ENCODE assay signal across 22 cellular contexts in the genomic region with DNA sequence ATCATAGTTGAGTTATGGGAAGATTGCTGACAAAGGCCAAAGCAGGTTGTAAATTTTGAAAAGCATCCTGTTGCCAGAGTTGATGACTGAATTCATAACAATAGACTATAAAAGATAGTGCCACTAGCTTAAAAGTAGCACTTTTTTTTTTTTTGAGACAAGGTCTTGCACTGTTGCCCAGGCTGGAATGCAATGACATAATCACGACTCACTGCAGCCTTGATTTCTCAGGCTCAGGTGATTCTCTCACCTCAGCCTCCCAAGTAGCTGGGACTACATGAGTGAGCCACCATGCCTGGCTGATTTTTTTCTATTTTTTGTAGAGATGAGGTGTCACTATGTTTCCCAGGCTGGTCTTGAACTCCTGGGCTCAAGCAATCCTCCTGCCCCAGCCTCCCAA.
A peak's percentile ranks its signal among the peaks of the same experiment; 100 is the strongest.
DNase-seq lines count a peak whose midpoint lies in the region; ATAC-seq and TF ChIP-seq lines count a peak whose summit lies in the region.
"Had no signal": no experiment of that assay in that cellular context is flagged by ENCODE, and none has a peak within 500 bp of the region (broad histone marks: within the 10 kb centered on the region; RNA-seq: fewer than 3 reads in every experiment).

No MANE protein-coding gene starts in this region.

- H3K4me3 Mint-ChIP-seq in Calu3 (ENCODE audit: low read depth, unreplicated experiment) = no peak overlapping the region
- H3K4me3 Mint-ChIP-seq: HFFc6 had no signal

- H3K9me3 ChIP-seq in PC-3 (ENCODE audit: low read length) = no peaks in the 10 kb centered on the region

- H3K4me3 ChIP-seq in PC-3 (ENCODE audit: low read length) = no peak overlapping the region

- TF ChIP-seq CTCF in Calu3 (IDR thresholded peaks at IDR 0.05; ENCODE audit: unreplicated experiment) (no peak), PC-3 (conservative IDR thresholded peaks at IDR 0.05; ENCODE audit: low read depth, low read length) (no peak), foreskin keratinocyte (conservative IDR thresholded peaks at IDR 0.05) (no peak)

- POLR2A ChIA-PET in PC-3 (lab: Charles Lee; ENCODE audit: unreplicated experiment) = no interaction called here

- H2AFZ ChIP-seq in PC-3 (ENCODE audit: low read length) = no peak overlapping the region

- ATAC-seq in PC-3 (no peak; the same call in 1 of the 2 replicates), foreskin keratinocyte (peak; percentile 82), GM18505 (IDR thresholded peaks at IDR 0.05; ENCODE audit: unreplicated experiment) (no peak)
- ATAC-seq: Right ventricle myocardium inferior had no signal

- no peak overlapping the region for H3K27ac ChIP-seq in PC-3 (ENCODE audit: low read length)
- no peak overlapping the region for H3K27ac ChIP-seq in foreskin keratinocyte
- H3K27ac ChIP-seq: C4-2B, KMS-11 had no signal

- no peaks in the 10 kb centered on the region for H3F3A ChIP-seq in PC-3 (ENCODE audit: low read length, unreplicated experiment)

- H3K9me3 Mint-ChIP-seq in Calu3 (ENCODE audit: low read depth, unreplicated experiment) = peaks cover 3% of the 10 kb centered on the region
- H3K9me3 Mint-ChIP-seq: HFFc6 had no signal

- H3K4me1 Mint-ChIP-seq in Calu3 (ENCODE audit: low read depth, unreplicated experiment) = no peaks in the 10 kb centered on the region

- no peaks in the 10 kb centered on the region for H3K27me3 Mint-ChIP-seq in Calu3 (ENCODE audit: unreplicated experiment)

- no peaks in the 10 kb centered on the region for H4K20me1 ChIP-seq in PC-3 (ENCODE audit: low read length)

- peak; percentile 1 for DNase-seq in Calu3
- peak; percentile 51 for DNase-seq in PC-3
- peak in 1 of 2 donors; percentile 72 for DNase-seq in foreskin keratinocyte
- DNase-seq in left kidney (ENCODE audit: low read depth, low spot score) = peak; percentile 19
- no peak for DNase-seq in NCI-H187 (lab: John Stamatoyannopoulos, UW)
- DNase-seq in NCI-H1417 (lab: John Stamatoyannopoulos, UW) = no peak
- DNase-seq: DMS79 treated with DMSO at 0.1 percent for 48 hours, H7, HFFc6, IMR-90, MV-4-11, NCI-H1105 treated with DMSO at 0.1 percent for 48 hours, NCI-H1694, NCI-H2081 treated with DMSO at 0.1 percent for 48 hours, NCI-H2171 treated with DMSO at 0.1 percent for 48 hours, NCI-H446, NCI-H526, OCI-M1 had no signal

- H3K4me2 ChIP-seq in PC-3 (ENCODE audit: low read length) = no peak overlapping the region
- H3K4me2 ChIP-seq: KMS-11 had no signal

- CTCF ChIA-PET in Calu3 (lab: Charles Lee) (no interaction called here), PC-3 (lab: Charles Lee) (no interaction called here)

- H3K9ac ChIP-seq in PC-3 (ENCODE audit: low read length) = no peak overlapping the region
- H3K9ac ChIP-seq: KMS-11 had no signal

- H3K9me2 ChIP-seq in PC-3 (replicated peaks; ENCODE audit: low read length) = no peaks in the 10 kb centered on the region

- no peaks in the 10 kb centered on the region for H3K79me2 ChIP-seq in PC-3 (ENCODE audit: low read length)

- H3K27ac Mint-ChIP-seq in Calu3 (ENCODE audit: unreplicated experiment) = no peak overlapping the region
- H3K27ac Mint-ChIP-seq: HFFc6 had no signal

- H3K27me3 ChIP-seq in PC-3 (ENCODE audit: low read length) = no peaks in the 10 kb centered on the region
- no peaks in the 10 kb centered on the region for H3K27me3 ChIP-seq in foreskin keratinocyte

- TF ChIP-seq POLR2A in GM18505 (IDR thresholded peaks at IDR 0.05; ENCODE audit: borderline replicate concordance, extremely low read depth, insufficient read depth, insufficient read length) = no peak

- intact Hi-C loops in Calu3 (cut with micrococcal nuclease; ENCODE audit: unreplicated experiment) = no loop called here
- intact Hi-C loops in PC-3 (cut with micrococcal nuclease) = no loop called here

- no TSS peak for BruUV-seq in Calu3 (replicated peaks; lab: Mats Ljungman, UMichigan)
- BruUV-seq in PC-3 (replicated peaks; lab: Mats Ljungman, UMichigan) = no TSS peak

- peaks cover 10% of the 10 kb centered on the region for H3K36me3 Mint-ChIP-seq in Calu3 (ENCODE audit: insufficient read depth, unreplicated experiment)

- no peaks in the 10 kb centered on the region for H3K4me1 ChIP-seq in PC-3 (ENCODE audit: insufficient read depth, low read length)
- H3K4me1 ChIP-seq in foreskin keratinocyte = peaks cover 5% of the 10 kb centered on the region

- no peaks in the 10 kb centered on the region for H3K36me3 ChIP-seq in PC-3 (ENCODE audit: low read depth, low read length)

Comparison
In these comparisons a context has a peak if more than half of its experiments do, and no peak if none do; other contexts are left out.
1. DNase-seq: peak in Calu3 (single experiment), PC-3 (single experiment) and left kidney (single experiment); none in NCI-H187 (0 of 2) and NCI-H1417 (0 of 3).